Comparison of ENCODE assay signal across 1 cellular context in the genomic region with DNA sequence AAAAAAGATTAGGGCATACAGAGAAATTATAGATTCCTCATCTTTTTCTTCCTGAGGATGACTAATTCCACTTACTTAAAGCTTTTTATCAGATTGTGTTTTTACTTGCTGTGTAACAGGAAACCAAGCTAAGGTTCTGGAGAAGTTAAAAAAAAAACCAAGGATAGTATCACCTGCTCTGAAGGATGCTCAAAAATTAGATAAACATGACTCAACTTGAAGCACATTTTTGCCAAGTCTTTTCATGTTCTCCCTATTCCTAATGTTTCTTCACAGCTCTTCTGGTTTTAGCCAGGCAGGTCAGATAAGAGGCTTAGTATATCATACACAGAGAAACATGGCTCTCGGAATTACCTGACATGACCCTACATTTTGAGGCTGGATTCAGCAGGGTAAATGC.
TF ChIP-seq lines count a peak whose summit lies in the region.

No MANE protein-coding gene starts in this region.

TF ChIP-seq in K562, 482 proteins besides CTCF, POLR2A, EP300 and RAD21 (continued from another document):
- TF ChIP-seq CBX2 (IDR thresholded peaks at IDR 0.05; ENCODE audit: insufficient read depth, low read length, poor library complexity, severe bottlenecking) (no peak), SUPT5H (IDR thresholded peaks at IDR 0.05) (no peak), ZNF384 (IDR thresholded peaks at IDR 0.05; ENCODE audit: low read depth, low read length) (peak; percentile 59), ZKSCAN8 (CRISPR knock-in tag; IDR thresholded peaks at IDR 0.05) (no peak), MEIS2 (IDR thresholded peaks at IDR 0.05; ENCODE audit: partially characterized antibody) (peak; percentile 8), SLC30A9 (CRISPR knock-in tag; IDR thresholded peaks at IDR 0.05) (no peak), MED1 (CRISPR knock-in tag; IDR thresholded peaks at IDR 0.05; ENCODE audit: borderline replicate concordance) (no peak), PHF21A (IDR thresholded peaks at IDR 0.05; ENCODE audit: borderline replicate concordance, low read depth) (no peak), ZNF830 (CRISPR knock-in tag; IDR thresholded peaks at IDR 0.05) (no peak), CEBPB (tag; IDR thresholded peaks at IDR 0.05) (no peak), ZEB2 (IDR thresholded peaks at IDR 0.05) (peak; percentile 63; the same call in 1 of the 2 replicates), ADNP (tag; IDR thresholded peaks at IDR 0.05) (peak; percentile 26; the same call in 1 of the 2 replicates), RCOR1 (IDR thresholded peaks at IDR 0.05; ENCODE audit: borderline replicate concordance in 1 of 2, low read depth in 2 of 2, low read length in 2 of 2) (0 out of 4 replicates have a peak, but pooled peaks of 1 of the 2 experiments have one; percentile 28), FOSL1 (tag; conservative IDR thresholded peaks at IDR 0.05) (peak; percentile 71), JUND (IDR thresholded peaks at IDR 0.05; ENCODE audit: borderline replicate concordance, low read depth, low read length) (peak; percentile 6; the same call in 1 of the 2 replicates), JUND (tag; IDR thresholded peaks at IDR 0.05; ENCODE audit: borderline replicate concordance, low read depth, low read length) (0 out of 3 replicates have a peak, but pooled peaks have one; percentile 42), JUN (IDR thresholded peaks at IDR 0.05; ENCODE audit: borderline replicate concordance, low read depth, low read length) (0 out of 2 replicates have a peak, but pooled peaks have one; percentile 6), JUN (CRISPR knock-in tag; IDR thresholded peaks at IDR 0.05; ENCODE audit: borderline replicate concordance) (no peak)
- TF ChIP-seq, protein P1, sequence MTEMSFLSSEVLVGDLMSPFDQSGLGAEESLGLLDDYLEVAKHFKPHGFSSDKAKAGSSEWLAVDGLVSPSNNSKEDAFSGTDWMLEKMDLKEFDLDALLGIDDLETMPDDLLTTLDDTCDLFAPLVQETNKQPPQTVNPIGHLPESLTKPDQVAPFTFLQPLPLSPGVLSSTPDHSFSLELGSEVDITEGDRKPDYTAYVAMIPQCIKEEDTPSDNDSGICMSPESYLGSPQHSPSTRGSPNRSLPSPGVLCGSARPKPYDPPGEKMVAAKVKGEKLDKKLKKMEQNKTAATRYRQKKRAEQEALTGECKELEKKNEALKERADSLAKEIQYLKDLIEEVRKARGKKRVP (CRISPR knock-in tag; IDR thresholded peaks at IDR 0.05): no peak
TF ChIP-seq in K562: peak in this region for 12.
